In the genomic region with DNA sequence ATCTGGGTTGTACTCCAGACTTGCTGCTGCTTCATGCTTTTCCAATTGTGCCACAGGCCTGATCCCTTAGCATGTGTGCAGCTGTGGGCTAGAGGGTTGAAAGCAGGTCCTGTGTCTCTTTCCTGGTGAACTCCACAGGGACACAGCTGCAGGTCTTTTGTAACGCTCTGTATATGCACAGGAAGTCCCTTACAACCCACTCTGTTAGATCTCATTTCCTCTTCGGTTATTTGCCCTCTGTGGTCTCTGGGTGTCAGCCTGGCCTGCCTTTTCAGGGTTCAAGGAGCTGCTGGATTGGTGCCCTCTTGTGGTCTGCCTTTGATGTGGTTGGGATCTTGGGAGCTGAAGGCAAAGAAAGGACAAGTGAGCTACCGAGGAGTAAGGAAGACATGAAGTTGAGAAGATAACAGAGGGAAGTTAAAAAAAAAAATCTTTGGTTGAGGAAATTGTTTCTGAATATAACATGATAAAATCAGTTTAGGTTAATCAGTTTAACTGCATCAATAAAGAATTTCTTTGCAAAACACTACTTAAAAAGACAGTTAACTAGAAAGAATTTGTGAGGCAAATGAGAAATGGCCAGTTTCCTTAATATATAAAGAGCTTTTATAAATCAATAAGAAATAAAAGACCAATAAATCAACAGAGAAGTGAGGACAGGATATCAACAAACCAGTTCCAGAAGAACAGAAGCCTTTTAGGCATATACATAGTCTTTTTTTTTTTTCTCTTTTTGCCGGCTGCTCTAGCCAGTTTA, we compare ENCODE assay signal across 8 cellular contexts. TPM values are rescaled to one million over a fixed set of nuclear protein-coding genes. Genes with fewer than 3 reads are reported as not detected.
A peak's percentile ranks its signal among the peaks of the same experiment; 100 is the strongest.
DNase-seq lines count a peak whose midpoint lies in the region; ATAC-seq and TF ChIP-seq lines count a peak whose summit lies in the region.

No MANE protein-coding gene starts in this region.

- peak; percentile 20 for TF ChIP-seq CTCF in astrocyte of the spinal cord (IDR thresholded peaks at IDR 0.05; ENCODE audit: low read depth, low read length)
- peak; percentile 28 to 54 (median 36) for TF ChIP-seq CTCF in right lobe of liver (IDR thresholded peaks at IDR 0.05)

- intact Hi-C loops in right lobe of liver (cut with DNase I): no loop called here

- no peak overlapping the region for H3K27ac ChIP-seq in right lobe of liver

- ATAC-seq in GM21367 (IDR thresholded peaks at IDR 0.05; ENCODE audit: unreplicated experiment) (peak; percentile 73), HG03575 (IDR thresholded peaks at IDR 0.05; ENCODE audit: extremely low read depth, insufficient number of reproducible peaks, low FRiP score, unreplicated experiment) (peak; percentile 44), right lobe of liver (peak; percentile 79 to 95 (median 86))

- in situ Hi-C loops in astrocyte of the spinal cord (cut with HindIII; ENCODE audit: low sequenced_read_pairs): no loop called here

- no peaks in the 10 kb centered on the region for H3K36me3 ChIP-seq in right lobe of liver

- H3K4me1 ChIP-seq in right lobe of liver: peaks cover 0 to 25% (median 0%) of the 10 kb centered on the region in 4 donors

- DNase-seq in EH (ENCODE audit: low read depth) (peak; percentile 66), T-helper 1 cell (peak in 4 of 5 donors; percentile 9 to 87 (median 20)), astrocyte of the spinal cord (ENCODE audit: low read depth, low spot score) (peak; percentile 70), right lobe of liver (peak in 2 of 3 donors; percentile 52 to 64), superior temporal gyrus (ENCODE audit: extremely low spot score) (peak; percentile 58), COLO829 (ENCODE audit: low spot score) (no peak)

- H3K9me3 ChIP-seq in right lobe of liver: no peaks in the 10 kb centered on the region

- no peaks in the 10 kb centered on the region for H3K27me3 ChIP-seq in right lobe of liver

- H3K4me3 ChIP-seq in astrocyte of the spinal cord (ENCODE audit: low read depth, low read length) (no peak overlapping the region), right lobe of liver (no peak overlapping the region)

- TF ChIP-seq POLR2A in right lobe of liver (IDR thresholded peaks at IDR 0.05): no peak

- 31% methylated on average over 4 of the region's 4 CpGs for WGBS in right lobe of liver (ENCODE audit: insufficient coverage, low coverage, low lambda C conversion rate, missing lambda C conversion rate)

RNA-seq across cellular contexts. Expression of a gene that starts 44.1 kb away (rescaled TPM):
- total RNA-seq in right lobe of liver: 10 to 100 TPM in 3 of 6 experiments, 1 to 10 TPM in 3; 8.4 to 22.9 (median 10.4) TPM
